8 cellular contexts compared by ENCODE assay signal in the genomic region with DNA sequence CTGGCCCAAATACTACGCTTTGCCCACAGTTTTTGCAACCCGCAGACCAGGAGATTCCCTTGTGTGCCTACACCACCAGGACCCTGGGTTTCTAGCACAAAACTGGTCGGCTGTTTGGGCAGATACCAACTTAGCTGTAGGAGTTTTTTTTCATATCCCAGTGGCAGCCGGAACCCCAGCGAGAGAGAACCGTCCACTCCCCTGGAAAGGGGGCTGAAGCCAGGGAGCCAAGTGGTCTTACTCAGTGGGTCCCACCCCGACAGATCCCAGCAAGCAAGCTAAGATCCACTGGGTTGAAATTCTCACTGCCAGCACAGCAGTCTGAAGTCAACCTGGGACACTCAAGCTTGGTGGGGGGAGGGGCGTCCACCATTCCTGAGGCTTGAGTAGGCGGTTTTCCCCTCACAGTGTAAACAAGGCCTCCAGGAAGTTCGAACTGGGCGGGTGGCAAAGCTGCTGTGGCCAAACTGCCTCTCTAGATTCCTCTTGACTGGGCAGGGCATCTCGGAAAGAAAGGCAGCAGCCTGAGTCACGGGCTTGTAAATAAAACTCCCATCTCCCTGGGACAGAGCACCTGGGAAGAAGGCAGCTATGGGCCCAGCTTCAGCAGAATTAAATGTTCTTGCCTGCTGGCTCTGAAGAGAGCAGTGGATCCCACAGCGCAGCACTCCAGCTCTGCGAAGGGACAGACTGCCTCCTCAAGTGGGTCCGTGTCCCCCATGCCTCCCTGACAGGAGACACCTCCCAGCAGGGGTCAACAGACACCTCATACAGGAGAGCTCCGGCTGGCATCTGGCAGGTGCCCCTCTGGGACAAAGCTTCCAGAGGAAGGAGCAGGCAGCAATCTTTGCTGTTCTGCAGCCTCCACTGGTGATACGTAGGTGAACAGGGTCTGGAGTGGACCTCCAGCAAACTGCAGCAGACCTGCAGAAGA.
A peak's percentile ranks its signal among the peaks of the same experiment; 100 is the strongest.
DNase-seq lines count a peak whose midpoint lies in the region; ATAC-seq and TF ChIP-seq lines count a peak whose summit lies in the region.
"Not testable (repeated sequence)": the region's sequence is repeated elsewhere in the genome, so short reads cannot be mapped to it uniquely, and the experiment has no call there.

No MANE protein-coding gene starts in this region.

- not testable (repeated sequence) for H3K27me3 ChIP-seq in MG63, gastroesophageal sphincter, right lobe of liver

- peak overlapping the region; percentile 44 for H3K27ac ChIP-seq in 22Rv1
- H3K27ac ChIP-seq in gastroesophageal sphincter, right lobe of liver: not testable (repeated sequence)

- TF ChIP-seq EP300 in gastroesophageal sphincter (IDR thresholded peaks at IDR 0.05), result not testable (repeated sequence)

- TF ChIP-seq CTCF in 22Rv1 (IDR thresholded peaks at IDR 0.05); MCF 10A (IDR thresholded peaks at IDR 0.05; ENCODE audit: unreplicated experiment); gastroesophageal sphincter (IDR thresholded peaks at IDR 0.05); right lobe of liver (IDR thresholded peaks at IDR 0.05); retinal pigment epithelial cell (conservative IDR thresholded peaks at IDR 0.05; ENCODE audit: low read depth, low read length): not testable (repeated sequence)

- 100% methylated on average over 1 of the region's 18 CpGs; no CpG with 5 or more reads in 1 of the 2 donors for WGBS in gastroesophageal sphincter (ENCODE audit: low coverage in 1 of 2), 2 donors
- WGBS in right lobe of liver (ENCODE audit: insufficient coverage, low coverage, low lambda C conversion rate, missing lambda C conversion rate), result 54% methylated on average over 2 of the region's 18 CpGs

- intact Hi-C loops in MCF 10A (cut with micrococcal nuclease), result loop anchor here (2.0 kb wide), 1 partner anchor 99 kb away; a partner anchor contains a TSS
- intact Hi-C loops in right lobe of liver (cut with DNase I), result not testable (repeated sequence)

- H3K4me1 ChIP-seq in gastroesophageal sphincter (peaks cover 0 to 32% (median 6%) of the 10 kb centered on the region in 3 donors), right lobe of liver (peaks cover 0 to 17% (median 0%) of the 10 kb centered on the region in 4 donors)

- ATAC-seq in gastroesophageal sphincter (peak; percentile 46), right lobe of liver (peak in 3 of 4 donors; percentile 28 to 83 (median 38))

- H3K36me3 ChIP-seq in MG63 (peaks cover 50% of the 10 kb centered on the region), gastroesophageal sphincter (peaks cover 0 to 20% of the 10 kb centered on the region in 2 donors)
- H3K36me3 ChIP-seq in right lobe of liver, result not testable (repeated sequence)

- TF ChIP-seq POLR2A in gastroesophageal sphincter (IDR thresholded peaks at IDR 0.05); right lobe of liver (IDR thresholded peaks at IDR 0.05): not testable (repeated sequence)

- not testable (repeated sequence) for H3K4me3 ChIP-seq in MG63; gastroesophageal sphincter; right lobe of liver; retinal pigment epithelial cell (ENCODE audit: low read length)

- DNase-seq in ELR (ENCODE audit: low read depth), result peak; percentile 99
- peak; percentile 95 for DNase-seq in MG63
- DNase-seq in SHP77 (lab: John Stamatoyannopoulos, UW), result peak; percentile 12 to 21
- peak; percentile 97 for DNase-seq in MCF 10A (ENCODE audit: unreplicated experiment)
- DNase-seq in right lobe of liver, result peak in 2 of 3 donors; percentile 42 to 60
- DNase-seq in retinal pigment epithelial cell (ENCODE audit: low read depth), result peak; percentile 73

- BruUV-seq in MCF 10A (replicated peaks; lab: Mats Ljungman, UMichigan), result not testable (repeated sequence)

- H3K4me1 Mint-ChIP-seq in MCF 10A (ENCODE audit: insufficient read depth, unreplicated experiment), result peaks cover 23% of the 10 kb centered on the region

- H3K36me3 Mint-ChIP-seq in MCF 10A (ENCODE audit: insufficient read depth, unreplicated experiment), result peaks cover 67% of the 10 kb centered on the region

- CTCF ChIA-PET in MCF 10A (lab: Yijun Ruan, JAX), result interaction anchor here (0.7 to 1.5 kb wide), 4 partner anchors 36 to 1097 kb away, joined by 3 to 4 read pairs (median 3); no protein-coding TSS in a partner anchor

- H3K9me3 ChIP-seq in MG63, gastroesophageal sphincter, right lobe of liver: not testable (repeated sequence)

- peaks cover 19% of the 10 kb centered on the region for H3K9me3 Mint-ChIP-seq in MCF 10A (ENCODE audit: unreplicated experiment)

- H3K27ac Mint-ChIP-seq in MCF 10A (ENCODE audit: low read depth, unreplicated experiment), result peak overlapping the region; percentile 86

- POLR2A ChIA-PET in MCF 10A (lab: Yijun Ruan, JAX), result interaction anchor here (0.6 to 2.2 kb wide), 8 partner anchors 9 to 101 kb away, joined by 3 to 11 read pairs (median 6); a partner anchor contains a TSS

- peak overlapping the region; percentile 29 for H3K4me3 Mint-ChIP-seq in MCF 10A (ENCODE audit: unreplicated experiment)

- H3K27me3 Mint-ChIP-seq in MCF 10A (ENCODE audit: insufficient read depth, unreplicated experiment), result not testable (repeated sequence)

Comparison
In these comparisons a context has a peak if more than half of its experiments do, and no peak if none do; other contexts are left out.
1. DNase-seq: peak in every context shown above with its lines; median percentile 99 in ELR; 97 in MCF 10A; 95 in MG63; 73 in retinal pigment epithelial cell; 51 in right lobe of liver; 16 in SHP77.